Comparison of ENCODE assay signal across 1 cellular context in the genomic region with DNA sequence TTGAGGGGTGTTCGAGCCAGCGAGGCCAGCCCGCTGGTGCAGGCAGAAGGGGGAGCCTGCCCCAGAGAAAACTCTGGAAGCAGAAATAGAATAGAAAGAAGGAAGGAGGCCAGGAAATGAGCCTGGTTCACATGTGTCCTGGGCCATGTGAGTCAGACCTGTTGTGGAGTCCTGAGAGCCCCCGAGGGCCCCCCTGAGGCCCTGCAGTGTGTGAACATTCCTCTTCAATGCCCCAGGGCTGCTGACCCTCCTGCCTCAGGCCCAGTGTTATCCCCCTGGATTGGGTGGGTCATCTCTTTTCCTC.
TF ChIP-seq lines count a peak whose summit lies in the region.

No MANE protein-coding gene starts in this region.

TF ChIP-seq in A549, 52 proteins besides CTCF, POLR2A, EP300 and RAD21 (continued from another document):
- no peak for TF ChIP-seq NR3C1 (IDR thresholded peaks at IDR 0.05)
TF ChIP-seq in A549: peak in this region for 0.
